ENCODE assay signal across 8 cellular contexts in genomic region chr2:160994141-160995002, GRCh38.
A peak's percentile ranks its signal among the peaks of the same experiment; 100 is the strongest.
DNase-seq lines count a peak whose midpoint lies in the region; ATAC-seq and TF ChIP-seq lines count a peak whose summit lies in the region.

No MANE protein-coding gene starts in this region.

- H3K4me1 ChIP-seq in GM23338 (ENCODE audit: insufficient read depth) (peaks cover 7% of the 10 kb centered on the region; the same call in 1 of the 2 replicates), testis (peaks cover 3% of the 10 kb centered on the region)

- DNase-seq in G401 (ENCODE audit: low spot score) (peak; percentile 59), GM23338 (ENCODE audit: low spot score) (peak; percentile 90), Kasumi-1 (lab: John Stamatoyannopoulos, UW) (peak; percentile 89 to 97), RPMI7951 (ENCODE audit: low read depth) (peak; percentile 79), fibroblast of villous mesenchyme (ENCODE audit: low read depth) (peak; percentile 92), nucleus accumbens (lab: John Stamatoyannopoulos, UW) (peak in 47 of 56 donors; percentile 1 to 81 (median 39)), testis (peak; percentile 90)

- TF ChIP-seq POLR2A in testis (IDR thresholded peaks at IDR 0.05) = no peak

- no peaks in the 10 kb centered on the region for H3K36me3 ChIP-seq in GM23338 (ENCODE audit: insufficient read depth)
- H3K36me3 ChIP-seq in testis (ENCODE audit: low read depth, missing control alignments) = no peaks in the 10 kb centered on the region

- no peaks in the 10 kb centered on the region for H3K9me3 Mint-ChIP-seq in GM23338
- H3K9me3 Mint-ChIP-seq in activated T-helper 17 cell treated with anti-CD3 and anti-CD28 coated beads, Interleukin-2, amount 50 U/mL, for 72 hours = no peaks in the 10 kb centered on the region

- H3K27ac ChIP-seq in GM23338 (ENCODE audit: low read depth) = no peak overlapping the region
- no peak overlapping the region for H3K27ac ChIP-seq in testis

- no peaks in the 10 kb centered on the region for H3K9me2 ChIP-seq in GM23338 (ENCODE audit: insufficient read depth)

- in situ Hi-C loops in G401 (cut with HindIII; ENCODE audit: low sequenced_read_pairs) = no loop called here

- WGBS in testis, 2 donors = 37 to 39% methylated on average over 16 of the region's 16 CpGs

- ATAC-seq in GM23338 = peak; percentile 87
- ATAC-seq in activated T-helper 17 cell treated with anti-CD3 and anti-CD28 coated beads, Interleukin-2, amount 50 U/mL, for 72 hours (replicated peaks) = peak; percentile 91

- TF ChIP-seq CTCF in GM23338 (conservative IDR thresholded peaks at IDR 0.05; ENCODE audit: low read depth in 2 of 2) (peak; percentile 89 to 93), fibroblast of villous mesenchyme (IDR thresholded peaks at IDR 0.05; ENCODE audit: insufficient read depth, low read depth, low read length) (peak; percentile 87), testis (IDR thresholded peaks at IDR 0.05) (peak; percentile 81 to 90 (median 88))

- H3K9me3 ChIP-seq in testis = no peaks in the 10 kb centered on the region

- H3K27me3 ChIP-seq in GM23338 (ENCODE audit: insufficient read depth) (no peaks in the 10 kb centered on the region), testis (no peaks in the 10 kb centered on the region)

- H3K4me3 Mint-ChIP-seq in GM23338 = no peak overlapping the region
- peak overlapping the region; percentile 35 for H3K4me3 Mint-ChIP-seq in activated T-helper 17 cell treated with anti-CD3 and anti-CD28 coated beads, Interleukin-2, amount 50 U/mL, for 72 hours

- no peaks in the 10 kb centered on the region for H3K36me3 Mint-ChIP-seq in GM23338 (ENCODE audit: low read depth)
- no peaks in the 10 kb centered on the region for H3K36me3 Mint-ChIP-seq in activated T-helper 17 cell treated with anti-CD3 and anti-CD28 coated beads, Interleukin-2, amount 50 U/mL, for 72 hours (ENCODE audit: low read depth)

- peaks cover 8% of the 10 kb centered on the region for H3K4me1 Mint-ChIP-seq in GM23338
- peaks cover 11% of the 10 kb centered on the region for H3K4me1 Mint-ChIP-seq in activated T-helper 17 cell treated with anti-CD3 and anti-CD28 coated beads, Interleukin-2, amount 50 U/mL, for 72 hours

- no peaks in the 10 kb centered on the region for H3K79me2 ChIP-seq in GM23338 (replicated peaks; ENCODE audit: insufficient read depth)

- peak overlapping the region; percentile 49 for H2AFZ ChIP-seq in GM23338

- H4K20me1 ChIP-seq in GM23338 (replicated peaks; ENCODE audit: insufficient read depth) = no peaks in the 10 kb centered on the region

- H3K4me2 ChIP-seq in GM23338 = no peak overlapping the region

- intact Hi-C loops in testis (cut with DNase I; ENCODE audit: low total_unique reads) = no loop called here

- no peaks in the 10 kb centered on the region for H3F3A ChIP-seq in GM23338 (replicated peaks; ENCODE audit: low read depth)

- peaks cover 3% of the 10 kb centered on the region for H3K27me3 Mint-ChIP-seq in GM23338 (ENCODE audit: insufficient read depth, low read depth, poor library complexity)
- H3K27me3 Mint-ChIP-seq in activated T-helper 17 cell treated with anti-CD3 and anti-CD28 coated beads, Interleukin-2, amount 50 U/mL, for 72 hours = no peaks in the 10 kb centered on the region

- peak overlapping the region; percentile 1; the same call in 1 of the 2 replicates for H3K27ac Mint-ChIP-seq in GM23338
- H3K27ac Mint-ChIP-seq in activated T-helper 17 cell treated with anti-CD3 and anti-CD28 coated beads, Interleukin-2, amount 50 U/mL, for 72 hours = peak overlapping the region; percentile 21

- H3K4me3 ChIP-seq in GM23338 (no peak overlapping the region), fibroblast of villous mesenchyme (ENCODE audit: low read depth, low read length) (no peak overlapping the region), testis (no peak overlapping the region)

TF ChIP-seq in GM23338, 12 proteins besides CTCF, POLR2A, EP300 and RAD21:
- TF ChIP-seq EZH2phosphoT487 (IDR thresholded peaks at IDR 0.05; ENCODE audit: unreplicated experiment) (no peak), JUNB (IDR thresholded peaks at IDR 0.05; ENCODE audit: unreplicated experiment) (no peak), ZNF331 (CRISPR knock-in tag; IDR thresholded peaks at IDR 0.05; ENCODE audit: low read depth) (no peak), ETS1 (IDR thresholded peaks at IDR 0.05) (no peak), NANOG (IDR thresholded peaks at IDR 0.05; ENCODE audit: borderline replicate concordance) (no peak), ZNF114 (CRISPR knock-in tag; IDR thresholded peaks at IDR 0.05) (no peak), EZH2 (IDR thresholded peaks at IDR 0.05; ENCODE audit: low read depth, unreplicated experiment) (no peak), CREB1 (CRISPR knock-in tag; IDR thresholded peaks at IDR 0.05; ENCODE audit: low read depth) (peak; percentile 63)

Comparison
In these comparisons a context has a peak if more than half of its experiments do, and no peak if none do; other contexts are left out.
1. DNase-seq: peak in every context shown above with its lines; median percentile 93 in Kasumi-1; 92 in fibroblast of villous mesenchyme; 90 in GM23338; 90 in testis; 79 in RPMI7951; 59 in G401; 39 in nucleus accumbens.